22 cellular contexts compared by ENCODE assay signal in the genomic region with DNA sequence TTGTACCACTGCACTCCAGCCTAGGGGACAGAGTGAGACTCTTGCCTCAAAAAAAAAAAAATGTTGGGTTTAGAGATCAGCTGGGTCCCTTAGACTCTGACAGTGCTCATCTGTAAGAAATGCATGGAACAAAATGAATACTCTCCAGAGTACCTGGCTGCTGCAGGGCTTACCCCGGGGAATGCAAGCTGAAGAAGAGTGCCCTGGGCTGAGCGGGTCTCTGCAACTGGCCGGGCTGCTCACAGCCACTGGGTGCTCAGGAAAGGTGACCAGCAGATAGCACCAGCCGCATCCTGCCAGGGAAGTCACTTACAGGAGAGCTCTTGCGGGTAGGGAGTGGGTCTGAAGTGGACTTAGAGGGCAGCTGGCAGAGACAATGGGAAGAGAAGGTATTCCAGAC.
DNase-seq lines count a peak whose midpoint lies in the region; ATAC-seq and TF ChIP-seq lines count a peak whose summit lies in the region.
"Had no signal": no experiment of that assay in that cellular context is flagged by ENCODE, and none has a peak within 500 bp of the region (broad histone marks: within the 10 kb centered on the region; RNA-seq: fewer than 3 reads in every experiment).

No MANE protein-coding gene starts in this region.

- 73 to 89% (median 84%) methylated on average over 5 of the region's 5 CpGs for WGBS in heart left ventricle, 4 donors
- 89 to 92% methylated on average over 3 to 4 of the region's 5 CpGs for WGBS in gastroesophageal sphincter (ENCODE audit: low coverage in 1 of 2), 2 donors

- TF ChIP-seq CTCF in heart left ventricle (IDR thresholded peaks at IDR 0.05) (no peak), gastroesophageal sphincter (IDR thresholded peaks at IDR 0.05) (no peak), osteocyte (IDR thresholded peaks at IDR 0.05) (no peak), uterus (IDR thresholded peaks at IDR 0.05) (no peak)

- peak overlapping the region; percentile 8 for H3K27ac Mint-ChIP-seq in osteocyte (ENCODE audit: unreplicated experiment)

- H3K4me3 ChIP-seq in heart left ventricle, result no peak overlapping the region
- no peak overlapping the region for H3K4me3 ChIP-seq in gastroesophageal sphincter
- no peak overlapping the region for H3K4me3 ChIP-seq in uterus
- H3K4me3 ChIP-seq: HAP-1, mucosa of descending colon, tibial nerve had no signal

- H3K27me3 ChIP-seq in heart left ventricle (no peaks in the 10 kb centered on the region), gastroesophageal sphincter (no peaks in the 10 kb centered on the region), uterus (no peaks in the 10 kb centered on the region)
- H3K27me3 ChIP-seq: BE2C, tibial nerve had no signal

- H3K4me1 ChIP-seq in heart left ventricle (peaks cover 0 to 93% (median 56%) of the 10 kb centered on the region in 12 donors), gastroesophageal sphincter (peaks cover 0 to 98% (median 42%) of the 10 kb centered on the region in 3 donors), uterus (peaks cover 11 to 15% of the 10 kb centered on the region in 2 donors)
- H3K4me1 ChIP-seq: BE2C, HAP-1 had no signal

- TF ChIP-seq POLR2A in heart left ventricle (IDR thresholded peaks at IDR 0.05) (no peak), gastroesophageal sphincter (IDR thresholded peaks at IDR 0.05) (no peak), uterus (IDR thresholded peaks at IDR 0.05) (no peak)

- no peaks in the 10 kb centered on the region for H3K9me3 Mint-ChIP-seq in osteocyte (ENCODE audit: unreplicated experiment)
- H3K9me3 Mint-ChIP-seq: activated naive CD8-positive, alpha-beta T cell treated with anti-CD3 and anti-CD28 coated beads for 36 hours had no signal

- ATAC-seq in heart left ventricle (no peak), gastroesophageal sphincter (no peak), HG03025 (IDR thresholded peaks at IDR 0.05; ENCODE audit: low FRiP score, unreplicated experiment) (no peak), GM21619 (IDR thresholded peaks at IDR 0.05; ENCODE audit: unreplicated experiment) (no peak)
- ATAC-seq: mucosa of descending colon; right cardiac atrium; stimulated activated memory B cell treated with anti-CD40 and anti-IgM and Interleukin-4, amounts not matched to agents 10 μg/mL and 1 μg/mL and 100 μg/mL, for 72 hours had no signal

- peaks cover 1% of the 10 kb centered on the region for H3K36me3 Mint-ChIP-seq in osteocyte (ENCODE audit: unreplicated experiment)
- H3K36me3 Mint-ChIP-seq: activated naive CD8-positive, alpha-beta T cell treated with anti-CD3 and anti-CD28 coated beads for 36 hours; stimulated activated memory B cell treated with anti-CD40 and anti-IgM and Interleukin-4, amounts not matched to agents 10 μg/mL and 1 μg/mL and 100 μg/mL, for 72 hours had no signal

- DNase-seq in heart left ventricle, result no peak
- no peak for DNase-seq in cardiac septum (ENCODE audit: low spot score)
- no peak for DNase-seq in osteocyte (ENCODE audit: extremely low spot score, unreplicated experiment)
- DNase-seq in uterus, result no peak
- no peak for DNase-seq in NCI-H2081 treated with DMSO at 0.1 percent for 48 hours (lab: John Stamatoyannopoulos, UW)
- DNase-seq: 8988T; activated CD4-positive, CD25-positive, alpha-beta regulatory T cell treated with anti-CD3 and anti-CD28 coated beads, Interleukin-2, amount 50 U/mL, for 72 hours; activated naive CD8-positive, alpha-beta T cell treated with anti-CD3 and anti-CD28 coated beads for 36 hours; BE2C; DMS153; mucosa of descending colon; MV-4-11; NCI-H2029; NCI-H524; RPMI8226 had no signal

- intact Hi-C loops in heart left ventricle (cut with DNase I) (loop anchor here in 2 of 10 donors (5.0 to 10.0 kb wide), 3 partner anchors 79 to 176 kb away; partner anchors contain the start of gene GAS7 (in 2 of the 2)), cardiac septum (cut with DNase I) (loop anchor here (5.0 to 10.0 kb wide), 2 partner anchors 144 to 179 kb away; no protein-coding TSS in a partner anchor), uterus (cut with DNase I; ENCODE audit: low total_unique reads) (no loop called here)

- no peaks in the 10 kb centered on the region for H3K27me3 Mint-ChIP-seq in osteocyte (ENCODE audit: unreplicated experiment)
- H3K27me3 Mint-ChIP-seq: stimulated activated memory B cell treated with anti-CD40 and anti-IgM and Interleukin-4, amounts not matched to agents 10 μg/mL and 1 μg/mL and 100 μg/mL, for 72 hours had no signal

- no peaks in the 10 kb centered on the region for H3K36me3 ChIP-seq in heart left ventricle
- H3K36me3 ChIP-seq in gastroesophageal sphincter, result no peaks in the 10 kb centered on the region
- no peaks in the 10 kb centered on the region for H3K36me3 ChIP-seq in uterus
- H3K36me3 ChIP-seq: BE2C, HAP-1, tibial nerve had no signal

- H3K4me3 Mint-ChIP-seq in osteocyte (ENCODE audit: unreplicated experiment), result no peak overlapping the region
- H3K4me3 Mint-ChIP-seq: activated naive CD8-positive, alpha-beta T cell treated with anti-CD3 and anti-CD28 coated beads for 36 hours; stimulated activated memory B cell treated with anti-CD40 and anti-IgM and Interleukin-4, amounts not matched to agents 10 μg/mL and 1 μg/mL and 100 μg/mL, for 72 hours had no signal

- no peak for TF ChIP-seq EP300 in gastroesophageal sphincter (IDR thresholded peaks at IDR 0.05)

- H3K27ac ChIP-seq in heart left ventricle, result peak overlapping the region in 11 of 12 donors; percentile 72 to 96 (median 94)
- peak overlapping the region in 3 of 4 donors; percentile 85 to 87 (median 85) for H3K27ac ChIP-seq in gastroesophageal sphincter
- peak overlapping the region; percentile 79 to 97 for H3K27ac ChIP-seq in uterus

- peaks cover 75% of the 10 kb centered on the region for H3K4me1 Mint-ChIP-seq in osteocyte (ENCODE audit: unreplicated experiment)

- no peaks in the 10 kb centered on the region for H3K9me3 ChIP-seq in heart left ventricle
- no peaks in the 10 kb centered on the region for H3K9me3 ChIP-seq in gastroesophageal sphincter
- no peaks in the 10 kb centered on the region for H3K9me3 ChIP-seq in uterus
- H3K9me3 ChIP-seq: BE2C, mucosa of descending colon, tibial nerve had no signal
